Comparison of ENCODE assay signal across 21 cellular contexts in the genomic region with DNA sequence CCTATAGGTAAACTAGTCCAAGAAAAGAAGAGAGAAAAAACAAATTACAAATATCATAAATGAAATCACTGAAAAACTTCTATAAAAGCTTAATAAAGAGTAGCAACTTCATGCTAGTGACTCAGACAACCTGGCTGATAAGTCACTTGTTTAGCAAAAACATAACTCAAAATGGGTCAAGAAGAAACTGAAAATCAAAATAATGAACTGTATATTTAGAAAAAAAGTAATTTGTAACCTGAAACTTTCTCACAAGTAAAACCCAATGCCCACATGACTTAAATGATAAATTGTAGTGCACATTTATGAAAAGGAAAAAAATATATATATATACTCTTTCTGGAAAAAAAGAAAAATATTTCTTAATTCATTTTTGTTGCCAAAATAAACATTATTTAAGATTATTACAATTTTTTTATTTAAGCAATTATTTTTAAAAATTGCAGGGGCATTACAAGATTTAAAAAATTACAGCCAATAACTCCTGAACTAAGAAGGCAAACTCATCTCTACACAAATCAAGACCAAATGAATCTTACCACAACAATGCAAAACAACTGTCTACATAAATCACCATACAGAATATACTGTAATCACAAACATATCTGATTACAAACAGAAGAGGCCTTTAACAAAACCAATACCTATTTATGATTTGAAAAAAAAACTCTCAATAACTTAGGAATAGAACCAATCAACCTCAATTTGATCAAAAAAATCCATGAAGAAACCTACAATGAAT.
"Had no signal": no experiment of that assay in that cellular context is flagged by ENCODE, and none has a peak within 500 bp of the region (broad histone marks: within the 10 kb centered on the region; RNA-seq: fewer than 3 reads in every experiment).

No MANE protein-coding gene starts in this region.

- ATAC-seq: activated CD4-positive, CD25-positive, alpha-beta regulatory T cell treated with anti-CD3 and anti-CD28 coated beads, Interleukin-2, amount 50 U/mL, for 24 hours; activated CD8-positive, alpha-beta memory T cell treated with anti-CD3 and anti-CD28 coated beads, Interleukin-2, amount 10 ng/mL, durations not matched to agents 7 days and 5 days; activated naive CD4-positive, alpha-beta T cell treated with anti-CD3 and anti-CD28 coated beads, Interleukin-2, amount 50 U/mL, for 72 hours; activated T-cell treated with anti-CD3 and anti-CD28 coated beads, Interleukin-2, amount 50 U/mL, for 4 hours; body of pancreas; effector memory CD8-positive, alpha-beta T cell; gastroesophageal sphincter; sciatic nerve; stimulated activated naive B cell treated with anti-CD40 and anti-IgM and Interleukin-4, amounts not matched to agents 10 μg/mL and 1 μg/mL and 100 μg/mL, for 72 hours had no signal

- H3K27ac Mint-ChIP-seq: activated CD8-positive, alpha-beta memory T cell treated with anti-CD3 and anti-CD28 coated beads, Interleukin-2, amount 10 ng/mL, durations not matched to agents 7 days and 5 days; activated naive CD4-positive, alpha-beta T cell treated with anti-CD3 and anti-CD28 coated beads, Interleukin-2, amount 50 U/mL, for 72 hours; effector memory CD8-positive, alpha-beta T cell; mesothelial cell of epicardium; stimulated activated naive B cell treated with anti-CD40 and anti-IgM and Interleukin-4, amounts not matched to agents 10 μg/mL and 1 μg/mL and 100 μg/mL, for 72 hours; type B pancreatic cell had no signal

- H3K4me1 ChIP-seq: body of pancreas, gastroesophageal sphincter, spleen had no signal

- H3K36me3 ChIP-seq: gastroesophageal sphincter, spleen had no signal

- H3K9me3 Mint-ChIP-seq: mesothelial cell of epicardium, neural crest cell, type B pancreatic cell had no signal

- H3K27ac ChIP-seq: body of pancreas, coronary artery, epithelial cell of prostate, gastroesophageal sphincter, spleen had no signal

- H3K4me1 Mint-ChIP-seq: activated CD8-positive, alpha-beta memory T cell treated with anti-CD3 and anti-CD28 coated beads, Interleukin-2, amount 10 ng/mL, durations not matched to agents 7 days and 5 days; mesothelial cell of epicardium; neural crest cell; stimulated activated naive B cell treated with anti-CD40 and anti-IgM and Interleukin-4, amounts not matched to agents 10 μg/mL and 1 μg/mL and 100 μg/mL, for 72 hours had no signal

- H3K27me3 Mint-ChIP-seq: activated CD8-positive, alpha-beta memory T cell treated with anti-CD3 and anti-CD28 coated beads, Interleukin-2, amount 10 ng/mL, durations not matched to agents 7 days and 5 days; effector memory CD8-positive, alpha-beta T cell; stimulated activated naive B cell treated with anti-CD40 and anti-IgM and Interleukin-4, amounts not matched to agents 10 μg/mL and 1 μg/mL and 100 μg/mL, for 72 hours; type B pancreatic cell had no signal

- H3K9me3 ChIP-seq: body of pancreas, gastroesophageal sphincter, spleen had no signal

- H3K27me3 ChIP-seq: body of pancreas, gastroesophageal sphincter, spleen had no signal

- DNase-seq: activated CD4-positive, alpha-beta T cell treated with anti-CD3 and anti-CD28 coated beads, Interleukin-2, amount 50 U/mL, for 4 hours; activated CD8-positive, alpha-beta memory T cell treated with anti-CD3 and anti-CD28 coated beads, Interleukin-2, amount 10 ng/mL, durations not matched to agents 7 days and 5 days; activated effector memory CD4-positive, alpha-beta T cell treated with anti-CD3 and anti-CD28 coated beads, Interleukin-2, amount 50 U/mL, for 16 hours; activated T-cell treated with anti-CD3 and anti-CD28 coated beads, Interleukin-2, amount 50 U/mL, for 4 hours; amniotic stem cell; body of pancreas; central memory CD4-positive, alpha-beta T cell; effector memory CD8-positive, alpha-beta T cell; hippocampal formation; spleen; stimulated activated CD4-positive, alpha-beta T cell treated with anti-CD3 and anti-CD28 coated beads, Interleukin-1b, Interleukin-23, amount 100 ng/mL, for 48 hours; stimulated activated naive B cell treated with anti-CD40 and anti-IgM and Interleukin-4, amounts not matched to agents 10 μg/mL and 1 μg/mL and 100 μg/mL, for 72 hours had no signal

- H3K4me3 Mint-ChIP-seq: activated CD8-positive, alpha-beta memory T cell treated with anti-CD3 and anti-CD28 coated beads, Interleukin-2, amount 10 ng/mL, durations not matched to agents 7 days and 5 days; activated T-cell treated with anti-CD3 and anti-CD28 coated beads, Interleukin-2, amount 50 U/mL, for 4 hours; effector memory CD8-positive, alpha-beta T cell; mesothelial cell of epicardium; neural crest cell; stimulated activated naive B cell treated with anti-CD40 and anti-IgM and Interleukin-4, amounts not matched to agents 10 μg/mL and 1 μg/mL and 100 μg/mL, for 72 hours; type B pancreatic cell had no signal

- H3K4me3 ChIP-seq: body of pancreas, coronary artery, gastroesophageal sphincter, spleen had no signal

- H3K36me3 Mint-ChIP-seq: activated CD8-positive, alpha-beta memory T cell treated with anti-CD3 and anti-CD28 coated beads, Interleukin-2, amount 10 ng/mL, durations not matched to agents 7 days and 5 days; activated naive CD4-positive, alpha-beta T cell treated with anti-CD3 and anti-CD28 coated beads, Interleukin-2, amount 50 U/mL, for 72 hours; mesothelial cell of epicardium; stimulated activated naive B cell treated with anti-CD40 and anti-IgM and Interleukin-4, amounts not matched to agents 10 μg/mL and 1 μg/mL and 100 μg/mL, for 72 hours; type B pancreatic cell had no signal
